Comparison of ENCODE assay signal across 8 cellular contexts in the genomic region with DNA sequence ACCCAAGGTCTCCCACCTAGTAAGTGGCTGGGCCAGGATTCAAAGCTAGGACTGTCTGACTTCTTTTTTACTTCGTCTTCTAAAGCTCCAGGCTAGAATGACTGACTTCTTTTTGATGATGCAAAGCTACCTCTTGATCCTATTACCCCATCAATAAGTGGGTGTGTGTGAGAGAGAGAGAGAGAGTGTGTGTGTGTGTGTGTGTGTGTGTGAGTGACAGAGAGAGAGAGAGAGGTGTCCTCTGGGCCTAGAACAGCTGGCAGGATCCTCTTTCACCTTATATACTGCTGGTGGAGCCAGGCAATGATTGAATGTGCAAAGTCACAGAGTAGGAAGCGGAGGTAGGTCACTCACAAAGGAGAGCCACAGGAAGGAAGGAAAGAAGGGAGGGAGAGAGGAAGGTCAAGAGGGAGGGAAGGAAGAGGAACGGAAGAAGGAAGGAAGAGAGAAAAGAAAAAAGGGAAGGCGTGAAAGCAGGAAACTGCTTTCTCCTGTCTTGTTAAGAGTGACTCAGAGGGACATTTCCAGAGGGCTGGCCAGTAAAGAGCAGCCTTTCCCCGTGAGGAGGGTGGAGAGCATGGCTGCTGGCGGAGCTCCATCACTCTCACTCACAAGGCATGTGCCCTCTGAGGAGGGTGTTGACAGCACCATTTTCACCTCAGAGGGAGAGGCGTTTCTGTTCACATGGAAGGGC.
DNase-seq lines count a peak whose midpoint lies in the region; ATAC-seq lines count a peak whose summit lies in the region.

No MANE protein-coding gene starts in this region.

- H2BK5ac ChIP-seq in neuronal stem cell (ENCODE audit: low read length), result no peak overlapping the region

- peak overlapping the region; percentile 24 for H3K18ac ChIP-seq in neuronal stem cell (ENCODE audit: low read length)

- no peak overlapping the region for H3K4me3 ChIP-seq in CD4-positive, CD25-positive, alpha-beta regulatory T cell (ENCODE audit: low read depth, low read length)
- H3K4me3 ChIP-seq in neuronal stem cell (ENCODE audit: low read length in 2 of 2) (no peak overlapping the region), H7 (ENCODE audit: insufficient read depth, low read depth, low read length) (no peak overlapping the region)

- H2BK15ac ChIP-seq in neuronal stem cell (ENCODE audit: low read length), result no peak overlapping the region

- H3K4me1 ChIP-seq in CD4-positive, CD25-positive, alpha-beta regulatory T cell (ENCODE audit: control insufficient read depth, insufficient read depth, low read length, poor library complexity, severe bottlenecking), result no peaks in the 10 kb centered on the region
- peaks cover 8 to 11% of the 10 kb centered on the region in 2 donors for H3K4me1 ChIP-seq in neuronal stem cell (ENCODE audit: control insufficient read depth in 2 of 2, insufficient read depth in 1 of 2, low read depth in 1 of 2, low read length in 2 of 2)

- H2AFZ ChIP-seq in neuronal stem cell (ENCODE audit: low read length), result no peak overlapping the region

- H3K4me2 ChIP-seq in neuronal stem cell (ENCODE audit: insufficient read depth, low read length, poor library complexity, severe bottlenecking), result no peak overlapping the region

- no peak overlapping the region for H2BK12ac ChIP-seq in neuronal stem cell (ENCODE audit: low read length)

- WGBS in neuronal stem cell (ENCODE audit: extremely low coverage in 2 of 2, insufficient read length in 2 of 2, insufficient replicate concordance in 1 of 2), 2 donors, result no CpG with 5 or more reads among the region's 7 CpGs

- ATAC-seq in CD4-positive, CD25-positive, alpha-beta regulatory T cell (ENCODE audit: low read depth in 2 of 2), result no peak
- ATAC-seq in GM19397 (IDR thresholded peaks at IDR 0.05; ENCODE audit: unreplicated experiment), result no peak

- no peak overlapping the region for H3K9ac ChIP-seq in neuronal stem cell (ENCODE audit: low read depth, low read length, poor library complexity)

- no peak overlapping the region for H4K91ac ChIP-seq in neuronal stem cell (ENCODE audit: low read depth, low read length, poor library complexity)

- H2BK120ac ChIP-seq in neuronal stem cell (ENCODE audit: low read depth, low read length), result no peak overlapping the region

- peaks cover 3% of the 10 kb centered on the region for H3K36me3 Mint-ChIP-seq in CD4-positive, CD25-positive, alpha-beta regulatory T cell

- H3K27ac ChIP-seq in CD4-positive, CD25-positive, alpha-beta regulatory T cell (ENCODE audit: insufficient read depth, low read length, poor library complexity, severe bottlenecking), result no peak overlapping the region
- H3K27ac ChIP-seq in neuronal stem cell (replicated peaks; ENCODE audit: low read length), result no peak overlapping the region

- no peaks in the 10 kb centered on the region for H3K27me3 ChIP-seq in CD4-positive, CD25-positive, alpha-beta regulatory T cell (ENCODE audit: control insufficient read depth, insufficient read depth, low read length)
- no peaks in the 10 kb centered on the region for H3K27me3 ChIP-seq in neuronal stem cell (ENCODE audit: control insufficient read depth in 3 of 3, insufficient read depth in 3 of 3, low read depth in 1 of 3, low read length in 3 of 3)
- no peaks in the 10 kb centered on the region for H3K27me3 ChIP-seq in H7 (ENCODE audit: control insufficient read depth, insufficient read depth, low read length)

- peak overlapping the region; percentile 24 to 79 (median 37) for H3K27ac Mint-ChIP-seq in CD4-positive, CD25-positive, alpha-beta regulatory T cell

- H3K79me1 ChIP-seq in neuronal stem cell (ENCODE audit: low read depth, low read length), result no peaks in the 10 kb centered on the region

- H3K4ac ChIP-seq in neuronal stem cell (ENCODE audit: low read length), result no peak overlapping the region

- H3K14ac ChIP-seq in neuronal stem cell (ENCODE audit: low read length), result no peak overlapping the region

- H4K8ac ChIP-seq in neuronal stem cell (ENCODE audit: low read depth, low read length), result no peak overlapping the region

- DNase-seq in CD4-positive, CD25-positive, alpha-beta regulatory T cell, result no peak
- DNase-seq in NCI-H226, result peak; percentile 97
- peak; percentile 53 for DNase-seq in epidermal melanocyte (ENCODE audit: insufficient read length, low spot score)
- no peak for DNase-seq in neuronal stem cell (ENCODE audit: low spot score)
- no peak for DNase-seq in NCI-H69 (lab: John Stamatoyannopoulos, UW)
- DNase-seq in H7, result no peak
- no peak for DNase-seq in NCI-H146 treated with DMSO at 0.1 percent for 48 hours (lab: John Stamatoyannopoulos, UW; ENCODE audit: unreplicated experiment)

- peak overlapping the region; percentile 1 for H3K23ac ChIP-seq in neuronal stem cell (ENCODE audit: low read depth, low read length, poor library complexity)

- H3K27me3 Mint-ChIP-seq in CD4-positive, CD25-positive, alpha-beta regulatory T cell, result no peaks in the 10 kb centered on the region

- no peak overlapping the region for H3K4me3 Mint-ChIP-seq in CD4-positive, CD25-positive, alpha-beta regulatory T cell

- no peaks in the 10 kb centered on the region for H3K36me3 ChIP-seq in CD4-positive, CD25-positive, alpha-beta regulatory T cell (ENCODE audit: control insufficient read depth, insufficient read depth, low read length)
- H3K36me3 ChIP-seq in neuronal stem cell (replicated peaks in 1 of 2; ENCODE audit: control insufficient read depth in 2 of 2, insufficient read depth in 2 of 2, low read length in 2 of 2), result no peaks in the 10 kb centered on the region
- no peaks in the 10 kb centered on the region for H3K36me3 ChIP-seq in H7 (replicated peaks; ENCODE audit: control insufficient read depth, insufficient read depth, low read length)

- no peak overlapping the region for H2AK5ac ChIP-seq in neuronal stem cell (ENCODE audit: low read depth, low read length)

- H3K4me1 Mint-ChIP-seq in CD4-positive, CD25-positive, alpha-beta regulatory T cell, result peaks cover 0 to 10% (median 4%) of the 10 kb centered on the region in 4 donors

- no peaks in the 10 kb centered on the region for H3K9me3 ChIP-seq in CD4-positive, CD25-positive, alpha-beta regulatory T cell (ENCODE audit: control insufficient read depth in 2 of 2, low read length in 2 of 2)
- no peaks in the 10 kb centered on the region for H3K9me3 ChIP-seq in neuronal stem cell (replicated peaks in 1 of 2; ENCODE audit: control insufficient read depth in 2 of 2, insufficient read depth in 1 of 2, low read depth in 1 of 2, low read length in 2 of 2)

- peaks cover 0 to 2% (median 0%) of the 10 kb centered on the region in 7 donors for H3K9me3 Mint-ChIP-seq in CD4-positive, CD25-positive, alpha-beta regulatory T cell

Comparison
In these comparisons a context has a peak if more than half of its experiments do, and no peak if none do; other contexts are left out.
1. DNase-seq: peak in NCI-H226 (single experiment) and epidermal melanocyte (single experiment); none in CD4-positive, CD25-positive, alpha-beta regulatory T cell (0 of 3), neuronal stem cell (single experiment), NCI-H69 (single experiment), H7 (single experiment) and NCI-H146 treated with DMSO at 0.1 percent for 48 hours (single experiment).